In genomic region chr1:172699111-172699510, GRCh38 we compare ENCODE assay signal across 9 cellular contexts. TPM values are rescaled to one million over a fixed set of nuclear protein-coding genes. Genes with fewer than 3 reads are reported as not detected.
DNase-seq lines count a peak whose midpoint lies in the region; ATAC-seq and TF ChIP-seq lines count a peak whose summit lies in the region.
"Had no signal": no experiment of that assay in that cellular context is flagged by ENCODE, and none has a peak within 500 bp of the region (broad histone marks: within the 10 kb centered on the region; RNA-seq: fewer than 3 reads in every experiment).

No MANE protein-coding gene starts in this region.

- WGBS in gastroesophageal sphincter (ENCODE audit: low coverage in 1 of 2), 2 donors = 63 to 68% methylated on average over 3 of the region's 3 CpGs

- no peak for TF ChIP-seq EP300 in gastroesophageal sphincter (IDR thresholded peaks at IDR 0.05)

- H3K27me3 ChIP-seq in foreskin keratinocyte (no peaks in the 10 kb centered on the region), gastroesophageal sphincter (no peaks in the 10 kb centered on the region)

- H3K4me1 ChIP-seq in foreskin keratinocyte (peaks cover 17% of the 10 kb centered on the region), gastroesophageal sphincter (no peaks in the 10 kb centered on the region)

- DNase-seq in HT1080 (ENCODE audit: low read depth) (peak; percentile 90), foreskin keratinocyte (peak; percentile 49 to 80), SW480 (ENCODE audit: low spot score) (no peak), HCEC 1CT (no peak)
- peak; percentile 48 to 62 for DNase-seq in activated CD8-positive, alpha-beta memory T cell treated with anti-CD3 and anti-CD28 coated beads for 1 hour (ENCODE audit: extremely low read depth in 1 of 2, low read depth in 1 of 2)
- DNase-seq in stimulated activated CD8-positive, alpha-beta memory T cell treated with anti-CD3 and anti-CD28 coated beads, Interleukin-15, amount 100 ng/mL, for 48 hours (ENCODE audit: low read depth in 2 of 2) = peak; percentile 64 to 69

- no peak overlapping the region for H3K4me3 ChIP-seq in gastroesophageal sphincter

- ATAC-seq in GM19455 (IDR thresholded peaks at IDR 0.05; ENCODE audit: unreplicated experiment) (peak; percentile 72), foreskin keratinocyte (peak; percentile 98), gastroesophageal sphincter (no peak)

- TF ChIP-seq POLR2A in gastroesophageal sphincter (IDR thresholded peaks at IDR 0.05) = no peak

- TF ChIP-seq CTCF in foreskin keratinocyte (conservative IDR thresholded peaks at IDR 0.05) (no peak), gastroesophageal sphincter (IDR thresholded peaks at IDR 0.05) (no peak)

- no peaks in the 10 kb centered on the region for H3K36me3 ChIP-seq in gastroesophageal sphincter

- H3K27ac ChIP-seq in foreskin keratinocyte (peak overlapping the region; percentile 23), gastroesophageal sphincter (no peak overlapping the region)

- no peaks in the 10 kb centered on the region for H3K9me3 ChIP-seq in gastroesophageal sphincter

RNA-seq across cellular contexts. Expression of gene FASLG, which starts 40.2 kb away (rescaled TPM):
- total RNA-seq in HT1080 (2014; rRNA removed; shearing (Covaris generic)) = not detected in 2 replicates
- polyA plus RNA-seq in HT1080 (2015; cell fraction: cytosol; rRNA removed) = not detected in 2 replicates
- polyA plus RNA-seq in HT1080 (2015; cell fraction: nucleus; rRNA removed) = not detected in 2 replicates
- not detected in 2 replicates for total RNA-seq in foreskin keratinocyte
- not detected in 2 replicates for polyA plus RNA-seq in foreskin keratinocyte
- not detected for total RNA-seq in gastroesophageal sphincter
- total RNA-seq: SK-MEL-5 had no signal

Comparison
In these comparisons a context has a peak if more than half of its experiments do, and no peak if none do; other contexts are left out.
1. DNase-seq: peak in HT1080 (single experiment), activated CD8-positive, alpha-beta memory T cell treated with anti-CD3 and anti-CD28 coated beads for 1 hour (2 of 2), foreskin keratinocyte (2 of 2) and stimulated activated CD8-positive, alpha-beta memory T cell treated with anti-CD3 and anti-CD28 coated beads, Interleukin-15, amount 100 ng/mL, for 48 hours (2 of 2); none in SW480 (single experiment) and HCEC 1CT (single experiment).